33 cellular contexts compared by ENCODE assay signal in the genomic region with DNA sequence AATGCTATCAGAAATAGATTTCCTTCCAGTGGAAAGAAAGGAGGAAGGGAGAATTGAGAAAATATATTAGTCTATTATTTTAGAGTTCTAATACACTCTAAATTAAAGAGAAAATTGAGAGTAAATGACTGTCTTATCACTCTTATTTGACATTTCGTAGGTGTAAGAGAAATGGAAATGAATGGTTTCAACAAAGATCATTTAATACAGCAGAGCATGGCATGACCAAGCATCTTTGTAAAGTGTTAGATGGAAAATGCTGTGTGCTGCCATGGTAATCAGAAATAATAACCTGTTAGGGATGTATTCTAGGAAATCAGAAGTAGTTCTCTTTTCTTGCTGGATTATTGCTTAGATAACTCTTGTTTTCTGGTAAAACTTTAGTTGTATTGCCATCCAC.
"Had no signal": no experiment of that assay in that cellular context is flagged by ENCODE, and none has a peak within 500 bp of the region (broad histone marks: within the 10 kb centered on the region; RNA-seq: fewer than 3 reads in every experiment).

No MANE protein-coding gene starts in this region.

- H3K9me3 Mint-ChIP-seq: activated B cell treated with CpG ODN at 0.5 μM for 24 hours; activated CD8-positive, alpha-beta T cell treated with anti-CD3 and anti-CD28 coated beads for 36 hours; activated T-cell treated with anti-CD3 and anti-CD28 coated beads, Interleukin-2, amount 50 U/mL, for 4 hours; activated T-helper 17 cell treated with anti-CD3 and anti-CD28 coated beads, Interleukin-2, amount 50 U/mL, for 72 hours; T-helper 2 cell treated with Interferon-gamma antibody and Interleukin-4, amounts not matched to agents 5 μg/mL and 100 μg/mL, for 36 hours had no signal

- H3K4me1 ChIP-seq: body of pancreas, esophagus squamous epithelium, gastroesophageal sphincter, heart right ventricle had no signal

- ATAC-seq: activated CD4-positive, CD25-positive, alpha-beta regulatory T cell treated with anti-CD3 and anti-CD28 coated beads, Interleukin-2, amount 50 U/mL, for 24 hours; activated CD8-positive, alpha-beta T cell treated with anti-CD3 and anti-CD28 coated beads for 36 hours; activated T-cell treated with anti-CD3 and anti-CD28 coated beads, Interleukin-2, amount 50 U/mL, for 4 hours; activated T-helper 17 cell treated with anti-CD3 and anti-CD28 coated beads, Interleukin-2, amount 50 U/mL, for 72 hours; body of pancreas; gastroesophageal sphincter; heart right ventricle; T-helper 17 cell had no signal

- H3K9me3 ChIP-seq: body of pancreas, esophagus squamous epithelium, gastroesophageal sphincter, heart right ventricle had no signal

- H3K36me3 Mint-ChIP-seq: activated naive CD8-positive, alpha-beta T cell had no signal

- H3K27me3 Mint-ChIP-seq: activated naive CD8-positive, alpha-beta T cell; T-helper 17 cell had no signal

- H3K27ac Mint-ChIP-seq: activated B cell treated with CpG ODN at 0.5 μM for 24 hours; activated CD8-positive, alpha-beta T cell treated with anti-CD3 and anti-CD28 coated beads for 36 hours; activated naive CD8-positive, alpha-beta T cell; activated T-helper 17 cell treated with anti-CD3 and anti-CD28 coated beads, Interleukin-2, amount 50 U/mL, for 72 hours; T-helper 17 cell; T-helper 2 cell treated with Interferon-gamma antibody and Interleukin-4, amounts not matched to agents 5 μg/mL and 100 μg/mL, for 36 hours had no signal

- H3K27me3 ChIP-seq: body of pancreas, esophagus squamous epithelium, gastroesophageal sphincter, heart right ventricle had no signal

- H3K27ac ChIP-seq: body of pancreas, epithelial cell of prostate, esophagus squamous epithelium, gastroesophageal sphincter, heart right ventricle, WERI-Rb-1 had no signal

- FAIRE-seq: colon, endometrium, endothelial cell of umbilical vein had no signal

- H3K4me3 Mint-ChIP-seq: activated B cell treated with CpG ODN at 0.5 μM for 24 hours; activated CD8-positive, alpha-beta T cell treated with anti-CD3 and anti-CD28 coated beads for 36 hours; activated naive CD8-positive, alpha-beta T cell; activated T-cell treated with anti-CD3 and anti-CD28 coated beads, Interleukin-2, amount 50 U/mL, for 4 hours; activated T-helper 17 cell treated with anti-CD3 and anti-CD28 coated beads, Interleukin-2, amount 50 U/mL, for 72 hours; T-helper 17 cell; T-helper 2 cell treated with Interferon-gamma antibody and Interleukin-4, amounts not matched to agents 5 μg/mL and 100 μg/mL, for 36 hours had no signal

- DNase-seq: activated B cell treated with CpG ODN at 0.5 μM for 24 hours; activated CD4-positive, alpha-beta T cell treated with anti-CD3 and anti-CD28 coated beads for 48 hours; activated CD4-positive, alpha-beta T cell treated with anti-CD3 and anti-CD28 coated beads, Interleukin-2, amount 50 U/mL, for 1 hour; activated CD4-positive, alpha-beta T cell treated with anti-CD3 and anti-CD28 coated beads, Interleukin-2, amount 50 U/mL, for 48 hours; activated CD8-positive, alpha-beta memory T cell treated with anti-CD3 and anti-CD28 coated beads for 24 hours; activated CD8-positive, alpha-beta T cell treated with anti-CD3 and anti-CD28 coated beads for 36 hours; activated effector memory CD4-positive, alpha-beta T cell treated with Interleukin-2 at 50 U/mL for 16 hours; activated gamma-delta T cell treated with Interleukin-2 at 50 U/mL for 16 hours; activated naive CD4-positive, alpha-beta T cell treated with anti-CD3 and anti-CD28 coated beads, Interleukin-2, amount 50 U/mL, for 16 hours; activated naive CD4-positive, alpha-beta T cell treated with Interleukin-2 at 50 U/mL for 16 hours; activated T-cell treated with anti-CD3 and anti-CD28 coated beads, Interleukin-2, amount 50 U/mL, for 4 hours; amniotic stem cell; anterior cingulate cortex; body of pancreas; cortex of kidney; dermis blood vessel endothelial cell; effector CD4-positive, alpha-beta T cell; esophagus squamous epithelium; foreskin melanocyte; heart right ventricle; T-helper 1 cell; T-helper 17 cell; T1000; WERI-Rb-1 had no signal

- H3K36me3 ChIP-seq: esophagus squamous epithelium, gastroesophageal sphincter, heart right ventricle, WERI-Rb-1 had no signal

- H3K4me1 Mint-ChIP-seq: activated T-helper 17 cell treated with anti-CD3 and anti-CD28 coated beads, Interleukin-2, amount 50 U/mL, for 72 hours had no signal

- H3K4me3 ChIP-seq: body of pancreas, esophagus squamous epithelium, gastroesophageal sphincter, heart right ventricle had no signal
